ENCODE assay signal across 1 cellular context in genomic region chr14:68967459-68967940, GRCh38.
TF ChIP-seq lines count a peak whose summit lies in the region.

No MANE protein-coding gene starts in this region.

TF ChIP-seq in H1, 55 proteins besides CTCF, POLR2A, EP300 and RAD21 (continued from another document):
- TF ChIP-seq RXRA (IDR thresholded peaks at IDR 0.05; ENCODE audit: insufficient read depth, low read depth, low read length): no peak
- TF ChIP-seq TAF1 (IDR thresholded peaks at IDR 0.05; ENCODE audit: low read depth, low read length): no peak
- no peak for TF ChIP-seq RBBP5 (IDR thresholded peaks at IDR 0.05; ENCODE audit: borderline replicate concordance, low read depth, low read length)
- no peak for TF ChIP-seq SRF (IDR thresholded peaks at IDR 0.05; ENCODE audit: low read depth, low read length)
- no peak for TF ChIP-seq ASH2L (IDR thresholded peaks at IDR 0.05; ENCODE audit: low read length)
- no peak for TF ChIP-seq EGR1 (IDR thresholded peaks at IDR 0.05; ENCODE audit: borderline replicate concordance, low read depth, low read length)
- no peak for TF ChIP-seq USF2 (IDR thresholded peaks at IDR 0.05; ENCODE audit: low read length)
- no peak for TF ChIP-seq JUND (IDR thresholded peaks at IDR 0.05; ENCODE audit: low read length)
- no peak for TF ChIP-seq KDM1A (IDR thresholded peaks at IDR 0.05; ENCODE audit: borderline replicate concordance, low read length)
- no peak for TF ChIP-seq GTF2F1 (IDR thresholded peaks at IDR 0.05; ENCODE audit: borderline replicate concordance, low read depth, low read length)
- no peak for TF ChIP-seq FOSL1 (IDR thresholded peaks at IDR 0.05; ENCODE audit: insufficient read depth, low read depth, low read length)
- no peak for TF ChIP-seq SAP30 (IDR thresholded peaks at IDR 0.05; ENCODE audit: insufficient read depth, insufficient replicate concordance, low read length)
- TF ChIP-seq ZNF274 (IDR thresholded peaks at IDR 0.05; ENCODE audit: borderline replicate concordance, extremely low read depth, low read length): no peak
